1 cellular context compared by ENCODE assay signal in the genomic region with DNA sequence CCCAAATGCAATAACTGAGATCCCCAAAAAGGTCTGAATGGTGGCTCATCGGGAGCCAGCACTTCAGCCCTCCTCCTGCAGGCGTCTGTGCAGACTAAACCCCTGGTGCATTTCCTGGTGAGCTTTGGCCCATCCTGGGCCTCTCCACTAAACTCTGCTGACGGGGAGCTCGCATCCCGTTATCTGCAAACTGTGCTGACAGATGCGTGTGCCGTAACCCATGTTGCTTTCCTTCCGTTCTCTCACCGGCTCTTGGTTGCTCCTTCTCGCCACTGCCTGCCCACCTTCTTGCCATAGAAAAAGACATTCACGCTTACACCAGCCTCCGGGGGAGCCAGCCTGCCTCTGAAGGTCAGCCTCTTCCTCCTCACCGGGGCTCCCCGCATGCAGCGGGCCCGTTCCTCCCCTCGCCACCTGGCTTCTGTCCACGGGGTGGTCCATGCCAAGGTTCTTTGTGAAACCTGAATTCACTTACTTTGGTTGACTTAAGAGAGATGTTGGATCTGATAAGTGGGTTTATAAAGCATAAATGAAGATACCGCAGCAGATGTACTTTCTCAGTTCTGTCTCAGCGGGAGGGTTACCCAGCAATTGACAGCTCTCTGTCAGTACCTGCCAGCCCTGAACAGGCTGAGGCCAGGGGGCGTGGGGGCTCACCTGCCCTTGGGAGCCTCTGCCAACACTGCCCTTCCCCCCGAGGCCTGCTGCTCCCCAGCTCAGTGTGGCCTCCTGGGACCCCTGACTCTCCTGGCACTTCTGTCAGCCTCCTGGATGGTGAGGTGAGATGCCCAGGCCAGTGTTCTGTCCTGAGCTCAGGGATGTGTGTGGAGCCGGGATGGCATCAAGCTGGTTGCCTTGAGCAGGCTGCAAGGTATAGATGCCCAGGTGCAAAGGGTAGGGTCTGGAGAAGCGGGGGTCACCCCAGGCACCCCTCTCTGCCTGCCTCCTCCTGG.
TF ChIP-seq lines count a peak whose summit lies in the region.

No MANE protein-coding gene starts in this region.

TF ChIP-seq in GM12878, 131 proteins besides CTCF, POLR2A, EP300 and RAD21:
- no peak for TF ChIP-seq NR2C2 (IDR thresholded peaks at IDR 0.05; ENCODE audit: borderline replicate concordance, control insufficient read depth, insufficient read length, low read depth)
- TF ChIP-seq RFX5 (IDR thresholded peaks at IDR 0.05; ENCODE audit: low read depth, low read length), result no peak
- no peak for TF ChIP-seq FOS (IDR thresholded peaks at IDR 0.05; ENCODE audit: borderline replicate concordance, extremely low read depth, insufficient read length)
- no peak for TF ChIP-seq NFIC (IDR thresholded peaks at IDR 0.05; ENCODE audit: low read depth, low read length)
- TF ChIP-seq, protein P1, sequence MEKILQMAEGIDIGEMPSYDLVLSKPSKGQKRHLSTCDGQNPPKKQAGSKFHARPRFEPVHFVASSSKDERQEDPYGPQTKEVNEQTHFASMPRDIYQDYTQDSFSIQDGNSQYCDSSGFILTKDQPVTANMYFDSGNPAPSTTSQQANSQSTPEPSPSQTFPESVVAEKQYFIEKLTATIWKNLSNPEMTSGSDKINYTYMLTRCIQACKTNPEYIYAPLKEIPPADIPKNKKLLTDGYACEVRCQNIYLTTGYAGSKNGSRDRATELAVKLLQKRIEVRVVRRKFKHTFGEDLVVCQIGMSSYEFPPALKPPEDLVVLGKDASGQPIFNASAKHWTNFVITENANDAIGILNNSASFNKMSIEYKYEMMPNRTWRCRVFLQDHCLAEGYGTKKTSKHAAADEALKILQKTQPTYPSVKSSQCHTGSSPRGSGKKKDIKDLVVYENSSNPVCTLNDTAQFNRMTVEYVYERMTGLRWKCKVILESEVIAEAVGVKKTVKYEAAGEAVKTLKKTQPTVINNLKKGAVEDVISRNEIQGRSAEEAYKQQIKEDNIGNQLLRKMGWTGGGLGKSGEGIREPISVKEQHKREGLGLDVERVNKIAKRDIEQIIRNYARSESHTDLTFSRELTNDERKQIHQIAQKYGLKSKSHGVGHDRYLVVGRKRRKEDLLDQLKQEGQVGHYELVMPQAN (conservative IDR thresholded peaks at IDR 0.05), result no peak
- TF ChIP-seq ZNF384 (IDR thresholded peaks at IDR 0.05; ENCODE audit: borderline replicate concordance, low read depth, low read length), result no peak
- TF ChIP-seq LARP7 (IDR thresholded peaks at IDR 0.05), result no peak
- TF ChIP-seq, protein P2, sequence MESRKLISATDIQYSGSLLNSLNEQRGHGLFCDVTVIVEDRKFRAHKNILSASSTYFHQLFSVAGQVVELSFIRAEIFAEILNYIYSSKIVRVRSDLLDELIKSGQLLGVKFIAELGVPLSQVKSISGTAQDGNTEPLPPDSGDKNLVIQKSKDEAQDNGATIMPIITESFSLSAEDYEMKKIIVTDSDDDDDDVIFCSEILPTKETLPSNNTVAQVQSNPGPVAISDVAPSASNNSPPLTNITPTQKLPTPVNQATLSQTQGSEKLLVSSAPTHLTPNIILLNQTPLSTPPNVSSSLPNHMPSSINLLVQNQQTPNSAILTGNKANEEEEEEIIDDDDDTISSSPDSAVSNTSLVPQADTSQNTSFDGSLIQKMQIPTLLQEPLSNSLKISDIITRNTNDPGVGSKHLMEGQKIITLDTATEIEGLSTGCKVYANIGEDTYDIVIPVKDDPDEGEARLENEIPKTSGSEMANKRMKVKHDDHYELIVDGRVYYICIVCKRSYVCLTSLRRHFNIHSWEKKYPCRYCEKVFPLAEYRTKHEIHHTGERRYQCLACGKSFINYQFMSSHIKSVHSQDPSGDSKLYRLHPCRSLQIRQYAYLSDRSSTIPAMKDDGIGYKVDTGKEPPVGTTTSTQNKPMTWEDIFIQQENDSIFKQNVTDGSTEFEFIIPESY (IDR thresholded peaks at IDR 0.05), result no peak
- TF ChIP-seq KDM1A (IDR thresholded peaks at IDR 0.05; ENCODE audit: borderline replicate concordance), result no peak
- TF ChIP-seq, protein P3, sequence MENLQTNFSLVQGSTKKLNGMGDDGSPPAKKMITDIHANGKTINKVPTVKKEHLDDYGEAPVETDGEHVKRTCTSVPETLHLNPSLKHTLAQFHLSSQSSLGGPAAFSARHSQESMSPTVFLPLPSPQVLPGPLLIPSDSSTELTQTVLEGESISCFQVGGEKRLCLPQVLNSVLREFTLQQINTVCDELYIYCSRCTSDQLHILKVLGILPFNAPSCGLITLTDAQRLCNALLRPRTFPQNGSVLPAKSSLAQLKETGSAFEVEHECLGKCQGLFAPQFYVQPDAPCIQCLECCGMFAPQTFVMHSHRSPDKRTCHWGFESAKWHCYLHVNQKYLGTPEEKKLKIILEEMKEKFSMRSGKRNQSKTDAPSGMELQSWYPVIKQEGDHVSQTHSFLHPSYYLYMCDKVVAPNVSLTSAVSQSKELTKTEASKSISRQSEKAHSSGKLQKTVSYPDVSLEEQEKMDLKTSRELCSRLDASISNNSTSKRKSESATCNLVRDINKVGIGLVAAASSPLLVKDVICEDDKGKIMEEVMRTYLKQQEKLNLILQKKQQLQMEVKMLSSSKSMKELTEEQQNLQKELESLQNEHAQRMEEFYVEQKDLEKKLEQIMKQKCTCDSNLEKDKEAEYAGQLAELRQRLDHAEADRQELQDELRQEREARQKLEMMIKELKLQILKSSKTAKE (IDR thresholded peaks at IDR 0.05; ENCODE audit: low read depth, poor library complexity, severe bottlenecking), result no peak
- TF ChIP-seq MYC (IDR thresholded peaks at IDR 0.05; ENCODE audit: insufficient read depth, insufficient read length, insufficient replicate concordance, low read length, severe bottlenecking), result no peak
- TF ChIP-seq IKZF1 (conservative IDR thresholded peaks at IDR 0.05), result no peak
- TF ChIP-seq MYB (IDR thresholded peaks at IDR 0.05; ENCODE audit: borderline replicate concordance, low read depth, low read length), result no peak
